ENCODE assay signal across 3 cellular contexts in genomic region chr1:61071205-61071830, GRCh38.
TF ChIP-seq lines count a peak whose summit lies in the region.

No MANE protein-coding gene starts in this region.

TF ChIP-seq in GM23338, 12 proteins besides CTCF, POLR2A, EP300 and RAD21 (continues in another document):
- TF ChIP-seq POLR2AphosphoS5 (IDR thresholded peaks at IDR 0.05; ENCODE audit: low read depth) (no peak), ETS1 (IDR thresholded peaks at IDR 0.05) (no peak), ZNF114 (CRISPR knock-in tag; IDR thresholded peaks at IDR 0.05) (no peak), EZH2phosphoT487 (IDR thresholded peaks at IDR 0.05; ENCODE audit: unreplicated experiment) (no peak), REST (IDR thresholded peaks at IDR 0.05; ENCODE audit: unreplicated experiment) (no peak), NANOG (IDR thresholded peaks at IDR 0.05; ENCODE audit: borderline replicate concordance) (no peak), STAT1 (IDR thresholded peaks at IDR 0.05; ENCODE audit: unreplicated experiment) (no peak), EZH2 (IDR thresholded peaks at IDR 0.05; ENCODE audit: low read depth, unreplicated experiment) (no peak)

TF ChIP-seq in HEK293T, 16 proteins besides CTCF, POLR2A, EP300 and RAD21:
- TF ChIP-seq SP1 (IDR thresholded peaks at IDR 0.05) (no peak), ZNF384 (IDR thresholded peaks at IDR 0.05) (peak; percentile 18; the same call in 1 of the 2 replicates)

TF ChIP-seq in K562, 482 proteins besides CTCF, POLR2A, EP300 and RAD21 (continues in another document):
- TF ChIP-seq TCF3 (CRISPR knock-in tag; IDR thresholded peaks at IDR 0.05) (no peak), ZNF174 (CRISPR knock-in tag; IDR thresholded peaks at IDR 0.05) (no peak), NKRF (IDR thresholded peaks at IDR 0.05; ENCODE audit: borderline replicate concordance) (0 out of 2 replicates have a peak, but pooled peaks have one; percentile 33), MLLT1 (IDR thresholded peaks at IDR 0.05) (peak; percentile 39 to 64; a peak in 1 of 4 replicates), SMARCC2 (IDR thresholded peaks at IDR 0.05; ENCODE audit: low read depth) (no peak), ARHGAP35 (IDR thresholded peaks at IDR 0.05; ENCODE audit: partially characterized antibody) (peak; percentile 68), SMARCA5 (IDR thresholded peaks at IDR 0.05) (0 out of 2 replicates have a peak, but pooled peaks have one; percentile 48), BRCA1 (IDR thresholded peaks at IDR 0.05) (no peak), BRCA1 (CRISPR knock-in tag; IDR thresholded peaks at IDR 0.05) (no peak), HBP1 (CRISPR knock-in tag; IDR thresholded peaks at IDR 0.05) (0 out of 2 replicates have a peak, but pooled peaks have one; percentile 46), ZNF561 (CRISPR knock-in tag; conservative IDR thresholded peaks at IDR 0.05) (no peak), BHLHE40 (IDR thresholded peaks at IDR 0.05; ENCODE audit: low read length) (no peak), E2F3 (CRISPR knock-in tag; IDR thresholded peaks at IDR 0.05) (no peak), NCOA4 (IDR thresholded peaks at IDR 0.05; ENCODE audit: partially characterized antibody) (peak; percentile 46), BCOR (IDR thresholded peaks at IDR 0.05) (peak; percentile 29; the same call in 1 of the 2 replicates), HSF4 (CRISPR knock-in tag; IDR thresholded peaks at IDR 0.05; ENCODE audit: borderline replicate concordance) (no peak), C11orf30 (IDR thresholded peaks at IDR 0.05; ENCODE audit: low read depth) (no peak), ARID1B (IDR thresholded peaks at IDR 0.05) (0 out of 2 replicates have a peak, but pooled peaks have one; percentile 9), ARID2 (IDR thresholded peaks at IDR 0.05) (peak; percentile 73), CSDE1 (IDR thresholded peaks at IDR 0.05) (0 out of 4 replicates have a peak, but pooled peaks of 1 of the 2 experiments have one; percentile 27), CC2D1A (IDR thresholded peaks at IDR 0.05) (peak; percentile 28; the same call in 1 of the 2 replicates), DPF2 (IDR thresholded peaks at IDR 0.05) (peak; percentile 35; the same call in 1 of the 2 replicates), SMAD3 (CRISPR knock-in tag; conservative IDR thresholded peaks at IDR 0.05) (no peak), ZBTB2 (IDR thresholded peaks at IDR 0.05) (peak; percentile 79), HNRNPK (IDR thresholded peaks at IDR 0.05; ENCODE audit: low read depth, low read length, poor library complexity, severe bottlenecking) (no peak), MYNN (IDR thresholded peaks at IDR 0.05) (no peak), MYNN (CRISPR knock-in tag; IDR thresholded peaks at IDR 0.05) (no peak), THRAP3 (IDR thresholded peaks at IDR 0.05; ENCODE audit: borderline replicate concordance) (0 out of 2 replicates have a peak, but pooled peaks have one; percentile 46), HLTF (IDR thresholded peaks at IDR 0.05) (0 out of 2 replicates have a peak, but pooled peaks have one; percentile 33), TAL1 (IDR thresholded peaks at IDR 0.05) (0 out of 2 replicates have a peak, but pooled peaks have one; percentile 5), XRCC5 (IDR thresholded peaks at IDR 0.05; ENCODE audit: low read depth, low read length) (no peak), GATAD2A (IDR thresholded peaks at IDR 0.05) (0 out of 2 replicates have a peak, but pooled peaks have one; percentile 74), SMARCE1 (IDR thresholded peaks at IDR 0.05) (peak; percentile 37; the same call in 1 of the 2 replicates), ELF4 (CRISPR knock-in tag; IDR thresholded peaks at IDR 0.05) (0 out of 2 replicates have a peak, but pooled peaks have one; percentile 59), ZNF695 (CRISPR knock-in tag; IDR thresholded peaks at IDR 0.05) (no peak), PTRF (tag; IDR thresholded peaks at IDR 0.05) (no peak), KAT2B (IDR thresholded peaks at IDR 0.05; ENCODE audit: low read depth, low read length) (no peak), ASH1L (IDR thresholded peaks at IDR 0.05; ENCODE audit: borderline replicate concordance, low read depth, partially characterized antibody) (peak; percentile 43), MTA2 (IDR thresholded peaks at IDR 0.05; ENCODE audit: low read depth) (peak; percentile 49; the same call in 1 of the 2 replicates), HDAC1 (IDR thresholded peaks at IDR 0.05) (peak in 1 of 2 experiments; percentile 56; a peak in 1 of 4 replicates), NCOA1 (IDR thresholded peaks at IDR 0.05; ENCODE audit: low read depth) (peak; percentile 21; the same call in 1 of the 2 replicates), PHF20 (IDR thresholded peaks at IDR 0.05; ENCODE audit: partially characterized antibody) (no peak), TGIF2 (CRISPR knock-in tag; IDR thresholded peaks at IDR 0.05) (no peak), ZNF644 (tag; IDR thresholded peaks at IDR 0.05; ENCODE audit: low read depth) (no peak), BRD9 (IDR thresholded peaks at IDR 0.05; ENCODE audit: low read depth, partially characterized antibody) (peak; percentile 60), MTA1 (IDR thresholded peaks at IDR 0.05; ENCODE audit: borderline replicate concordance) (peak; percentile 86)
- TF ChIP-seq, protein P1, sequence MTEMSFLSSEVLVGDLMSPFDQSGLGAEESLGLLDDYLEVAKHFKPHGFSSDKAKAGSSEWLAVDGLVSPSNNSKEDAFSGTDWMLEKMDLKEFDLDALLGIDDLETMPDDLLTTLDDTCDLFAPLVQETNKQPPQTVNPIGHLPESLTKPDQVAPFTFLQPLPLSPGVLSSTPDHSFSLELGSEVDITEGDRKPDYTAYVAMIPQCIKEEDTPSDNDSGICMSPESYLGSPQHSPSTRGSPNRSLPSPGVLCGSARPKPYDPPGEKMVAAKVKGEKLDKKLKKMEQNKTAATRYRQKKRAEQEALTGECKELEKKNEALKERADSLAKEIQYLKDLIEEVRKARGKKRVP (CRISPR knock-in tag; IDR thresholded peaks at IDR 0.05), result no peak
- TF ChIP-seq, protein P2, sequence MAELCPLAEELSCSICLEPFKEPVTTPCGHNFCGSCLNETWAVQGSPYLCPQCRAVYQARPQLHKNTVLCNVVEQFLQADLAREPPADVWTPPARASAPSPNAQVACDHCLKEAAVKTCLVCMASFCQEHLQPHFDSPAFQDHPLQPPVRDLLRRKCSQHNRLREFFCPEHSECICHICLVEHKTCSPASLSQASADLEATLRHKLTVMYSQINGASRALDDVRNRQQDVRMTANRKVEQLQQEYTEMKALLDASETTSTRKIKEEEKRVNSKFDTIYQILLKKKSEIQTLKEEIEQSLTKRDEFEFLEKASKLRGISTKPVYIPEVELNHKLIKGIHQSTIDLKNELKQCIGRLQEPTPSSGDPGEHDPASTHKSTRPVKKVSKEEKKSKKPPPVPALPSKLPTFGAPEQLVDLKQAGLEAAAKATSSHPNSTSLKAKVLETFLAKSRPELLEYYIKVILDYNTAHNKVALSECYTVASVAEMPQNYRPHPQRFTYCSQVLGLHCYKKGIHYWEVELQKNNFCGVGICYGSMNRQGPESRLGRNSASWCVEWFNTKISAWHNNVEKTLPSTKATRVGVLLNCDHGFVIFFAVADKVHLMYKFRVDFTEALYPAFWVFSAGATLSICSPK (IDR thresholded peaks at IDR 0.05; ENCODE audit: borderline replicate concordance), result peak; percentile 80; the same call in 1 of the 2 replicates
- TF ChIP-seq, protein P3, sequence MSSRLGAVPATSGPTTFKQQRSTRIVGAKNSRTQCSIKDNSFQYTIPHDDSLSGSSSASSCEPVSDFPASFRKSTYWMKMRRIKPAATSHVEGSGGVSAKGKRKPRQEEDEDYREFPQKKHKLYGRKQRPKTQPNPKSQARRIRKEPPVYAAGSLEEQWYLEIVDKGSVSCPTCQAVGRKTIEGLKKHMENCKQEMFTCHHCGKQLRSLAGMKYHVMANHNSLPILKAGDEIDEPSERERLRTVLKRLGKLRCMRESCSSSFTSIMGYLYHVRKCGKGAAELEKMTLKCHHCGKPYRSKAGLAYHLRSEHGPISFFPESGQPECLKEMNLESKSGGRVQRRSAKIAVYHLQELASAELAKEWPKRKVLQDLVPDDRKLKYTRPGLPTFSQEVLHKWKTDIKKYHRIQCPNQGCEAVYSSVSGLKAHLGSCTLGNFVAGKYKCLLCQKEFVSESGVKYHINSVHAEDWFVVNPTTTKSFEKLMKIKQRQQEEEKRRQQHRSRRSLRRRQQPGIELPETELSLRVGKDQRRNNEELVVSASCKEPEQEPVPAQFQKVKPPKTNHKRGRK (tag; IDR thresholded peaks at IDR 0.05), result peak; percentile 96
- TF ChIP-seq, protein P4, sequence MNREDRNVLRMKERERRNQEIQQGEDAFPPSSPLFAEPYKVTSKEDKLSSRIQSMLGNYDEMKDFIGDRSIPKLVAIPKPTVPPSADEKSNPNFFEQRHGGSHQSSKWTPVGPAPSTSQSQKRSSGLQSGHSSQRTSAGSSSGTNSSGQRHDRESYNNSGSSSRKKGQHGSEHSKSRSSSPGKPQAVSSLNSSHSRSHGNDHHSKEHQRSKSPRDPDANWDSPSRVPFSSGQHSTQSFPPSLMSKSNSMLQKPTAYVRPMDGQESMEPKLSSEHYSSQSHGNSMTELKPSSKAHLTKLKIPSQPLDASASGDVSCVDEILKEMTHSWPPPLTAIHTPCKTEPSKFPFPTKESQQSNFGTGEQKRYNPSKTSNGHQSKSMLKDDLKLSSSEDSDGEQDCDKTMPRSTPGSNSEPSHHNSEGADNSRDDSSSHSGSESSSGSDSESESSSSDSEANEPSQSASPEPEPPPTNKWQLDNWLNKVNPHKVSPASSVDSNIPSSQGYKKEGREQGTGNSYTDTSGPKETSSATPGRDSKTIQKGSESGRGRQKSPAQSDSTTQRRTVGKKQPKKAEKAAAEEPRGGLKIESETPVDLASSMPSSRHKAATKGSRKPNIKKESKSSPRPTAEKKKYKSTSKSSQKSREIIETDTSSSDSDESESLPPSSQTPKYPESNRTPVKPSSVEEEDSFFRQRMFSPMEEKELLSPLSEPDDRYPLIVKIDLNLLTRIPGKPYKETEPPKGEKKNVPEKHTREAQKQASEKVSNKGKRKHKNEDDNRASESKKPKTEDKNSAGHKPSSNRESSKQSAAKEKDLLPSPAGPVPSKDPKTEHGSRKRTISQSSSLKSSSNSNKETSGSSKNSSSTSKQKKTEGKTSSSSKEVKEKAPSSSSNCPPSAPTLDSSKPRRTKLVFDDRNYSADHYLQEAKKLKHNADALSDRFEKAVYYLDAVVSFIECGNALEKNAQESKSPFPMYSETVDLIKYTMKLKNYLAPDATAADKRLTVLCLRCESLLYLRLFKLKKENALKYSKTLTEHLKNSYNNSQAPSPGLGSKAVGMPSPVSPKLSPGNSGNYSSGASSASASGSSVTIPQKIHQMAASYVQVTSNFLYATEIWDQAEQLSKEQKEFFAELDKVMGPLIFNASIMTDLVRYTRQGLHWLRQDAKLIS (CRISPR knock-in tag; IDR thresholded peaks at IDR 0.05), result no peak
